In the genomic region with DNA sequence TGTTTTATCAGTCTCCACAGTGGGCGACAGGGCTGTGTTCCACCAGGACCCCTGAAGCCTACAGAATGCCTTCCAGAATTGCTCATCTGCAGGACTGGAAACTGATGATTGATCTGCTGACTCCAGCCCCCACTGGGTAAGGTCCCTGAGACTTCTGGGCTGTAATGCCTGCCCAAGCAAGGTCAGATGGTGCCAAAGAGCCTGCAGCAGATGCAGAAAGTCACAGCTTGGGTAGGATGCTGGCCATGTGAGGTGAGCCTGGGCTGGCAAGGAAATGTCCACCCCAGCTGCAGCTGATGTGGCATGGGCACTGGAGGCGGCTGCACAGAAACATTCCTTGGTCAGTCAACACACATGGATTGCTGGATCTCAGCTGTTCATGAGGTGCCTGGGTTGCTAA, we compare ENCODE assay signal across 20 cellular contexts. TPM values are rescaled to one million over a fixed set of nuclear protein-coding genes. Genes with fewer than 3 reads are reported as not detected.
A peak's percentile ranks its signal among the peaks of the same experiment; 100 is the strongest.
DNase-seq lines count a peak whose midpoint lies in the region; ATAC-seq and TF ChIP-seq lines count a peak whose summit lies in the region.
"Had no signal": no experiment of that assay in that cellular context is flagged by ENCODE, and none has a peak within 500 bp of the region (broad histone marks: within the 10 kb centered on the region; RNA-seq: fewer than 3 reads in every experiment).

No MANE protein-coding gene starts in this region.

- ATAC-seq in HG03442 (IDR thresholded peaks at IDR 0.05; ENCODE audit: unreplicated experiment) = no peak
- ATAC-seq in stimulated activated effector memory CD8-positive, alpha-beta T cell treated with anti-CD3 and anti-CD28 coated beads, Interleukin-12 subunit alpha, Interleukin-12 subunit beta, amount 100 ng/mL, for 72 hours = no peak
- ATAC-seq: GM12878 had no signal

- peaks cover 34% of the 10 kb centered on the region for H3K27me3 Mint-ChIP-seq in osteocyte (ENCODE audit: unreplicated experiment)

- H3K4me1 ChIP-seq in BLaER1 (peaks cover 88% of the 10 kb centered on the region), Peyer's patch (peaks cover 0 to 16% (median 2%) of the 10 kb centered on the region in 4 donors)

- no peak for TF ChIP-seq POLR2A in Peyer's patch (IDR thresholded peaks at IDR 0.05)

- H3K27ac ChIP-seq in BLaER1 (peak overlapping the region; percentile 81), Peyer's patch (no peak overlapping the region)

- H3K9ac ChIP-seq in BLaER1 = no peak overlapping the region

- H4K20me1 ChIP-seq in BLaER1 = no peaks in the 10 kb centered on the region

- no peaks in the 10 kb centered on the region for H3K9me3 Mint-ChIP-seq in osteocyte (ENCODE audit: unreplicated experiment)
- H3K9me3 Mint-ChIP-seq in stimulated activated effector memory CD8-positive, alpha-beta T cell treated with anti-CD3 and anti-CD28 coated beads, Interleukin-12 subunit alpha, Interleukin-12 subunit beta, amount 100 ng/mL, for 72 hours = no peaks in the 10 kb centered on the region

- no peak overlapping the region for H3K4me3 Mint-ChIP-seq in osteocyte (ENCODE audit: unreplicated experiment)
- H3K4me3 Mint-ChIP-seq in stimulated activated effector memory CD8-positive, alpha-beta T cell treated with anti-CD3 and anti-CD28 coated beads, Interleukin-12 subunit alpha, Interleukin-12 subunit beta, amount 100 ng/mL, for 72 hours = no peak overlapping the region

- DNase-seq in Peyer's patch (peak; percentile 8 to 37 (median 28)), islet precursor cell (peak; percentile 36), osteocyte (ENCODE audit: extremely low spot score, unreplicated experiment) (peak; percentile 53), NCI-H1694 (lab: John Stamatoyannopoulos, UW) (no peak)
- no peak for DNase-seq in stimulated activated effector memory CD8-positive, alpha-beta T cell treated with anti-CD3 and anti-CD28 coated beads, Interleukin-12 subunit alpha, Interleukin-12 subunit beta, amount 100 ng/mL, for 72 hours (ENCODE audit: low spot score in 2 of 2)
- DNase-seq: CD4-positive, CD25-positive, alpha-beta regulatory T cell; DMS 273 treated with DMSO at 0.1 percent for 48 hours; DND-41; H7; KBM-7; NCI-H1092; NCI-H146; NCI-H2081; NCI-H2171 treated with DMSO at 0.1 percent for 48 hours; NCI-H524 treated with DMSO at 0.1 percent for 48 hours; NCI-H82; Right ventricle myocardium superior had no signal

- no peak overlapping the region for H3K27ac Mint-ChIP-seq in osteocyte (ENCODE audit: unreplicated experiment)
- no peak overlapping the region for H3K27ac Mint-ChIP-seq in stimulated activated effector memory CD8-positive, alpha-beta T cell treated with anti-CD3 and anti-CD28 coated beads, Interleukin-12 subunit alpha, Interleukin-12 subunit beta, amount 100 ng/mL, for 72 hours

- H3K9me3 ChIP-seq in BLaER1 = peaks cover 20% of the 10 kb centered on the region; the same call in 1 of the 2 replicates
- H3K9me3 ChIP-seq in Peyer's patch = no peaks in the 10 kb centered on the region

- no peak overlapping the region for H3K4me3 ChIP-seq in BLaER1
- no peak overlapping the region for H3K4me3 ChIP-seq in Peyer's patch
- H3K4me3 ChIP-seq: GM12878 had no signal

- TF ChIP-seq CTCF in Peyer's patch (IDR thresholded peaks at IDR 0.05) = no peak
- TF ChIP-seq CTCF in osteocyte (IDR thresholded peaks at IDR 0.05) = no peak

- H3K4me2 ChIP-seq in BLaER1 = peak overlapping the region; percentile 87

- H3K4me1 Mint-ChIP-seq in osteocyte (ENCODE audit: unreplicated experiment) = no peaks in the 10 kb centered on the region
- H3K4me1 Mint-ChIP-seq in stimulated activated effector memory CD8-positive, alpha-beta T cell treated with anti-CD3 and anti-CD28 coated beads, Interleukin-12 subunit alpha, Interleukin-12 subunit beta, amount 100 ng/mL, for 72 hours = peaks cover 8% of the 10 kb centered on the region

- no peaks in the 10 kb centered on the region for H3K36me3 Mint-ChIP-seq in osteocyte (ENCODE audit: unreplicated experiment)
- H3K36me3 Mint-ChIP-seq in stimulated activated effector memory CD8-positive, alpha-beta T cell treated with anti-CD3 and anti-CD28 coated beads, Interleukin-12 subunit alpha, Interleukin-12 subunit beta, amount 100 ng/mL, for 72 hours = no peaks in the 10 kb centered on the region
- H3K36me3 Mint-ChIP-seq: CD4-positive, CD25-positive, alpha-beta regulatory T cell had no signal

- H3K36me3 ChIP-seq in BLaER1 = no peaks in the 10 kb centered on the region
- H3K36me3 ChIP-seq in Peyer's patch = no peaks in the 10 kb centered on the region

- H3K27me3 ChIP-seq in BLaER1 = no peaks in the 10 kb centered on the region
- H3K27me3 ChIP-seq in Peyer's patch = no peaks in the 10 kb centered on the region

RNA-seq across cellular contexts. Expression of a gene that starts 30.9 kb away (rescaled TPM):
- total RNA-seq in Peyer's patch (10 to 100 TPM in 3 of 4 donors, 1 to 10 TPM in 1; 4.0 to 36.7 (median 23.0) TPM), osteocyte (35.6 and 39.6 TPM in 2 replicates)

Comparison
In these comparisons a context has a peak if more than half of its experiments do, and no peak if none do; other contexts are left out.
1. DNase-seq: peak in Peyer's patch (3 of 3), islet precursor cell (single experiment) and osteocyte (single experiment); none in NCI-H1694 (single experiment) and stimulated activated effector memory CD8-positive, alpha-beta T cell treated with anti-CD3 and anti-CD28 coated beads, Interleukin-12 subunit alpha, Interleukin-12 subunit beta, amount 100 ng/mL, for 72 hours (0 of 2).